ENCODE assay signal across 3 cellular contexts in the genomic region with DNA sequence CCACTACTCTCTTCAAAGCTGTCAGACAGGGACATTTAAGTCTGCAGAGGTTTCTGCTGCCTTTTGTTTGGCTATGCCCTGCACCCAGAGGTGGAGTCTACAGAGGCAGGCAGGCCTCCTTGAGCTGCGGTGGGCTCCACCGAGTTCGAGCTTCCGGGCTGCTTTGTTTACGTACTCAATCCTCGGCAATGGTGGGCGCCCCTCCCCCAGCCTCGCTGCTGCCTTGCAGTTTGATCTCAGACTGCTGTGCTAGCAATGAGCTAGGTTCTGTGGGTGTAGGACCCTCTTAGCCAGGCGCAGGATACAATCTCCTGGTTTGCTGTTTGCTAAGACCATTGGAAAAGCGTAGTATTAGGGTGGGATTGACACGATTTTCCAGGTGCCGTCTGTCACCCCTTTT. TPM values are rescaled to one million over a fixed set of nuclear protein-coding genes. Genes with fewer than 3 reads are reported as not detected.
"Had no signal": no experiment of that assay in that cellular context is flagged by ENCODE, and none has a peak within 500 bp of the region (broad histone marks: within the 10 kb centered on the region; RNA-seq: fewer than 3 reads in every experiment).

No MANE protein-coding gene starts in this region.

RNA-seq across cellular contexts. Expression of a gene that starts 9.1 kb away (rescaled TPM):
- total RNA-seq: H9, HT-29 had no signal
- polyA plus RNA-seq: IgD-negative memory B cell had no signal
